8 cellular contexts compared by ENCODE assay signal in genomic region chr5:151150484-151151262, GRCh38. TPM values are rescaled to one million over a fixed set of nuclear protein-coding genes. Genes with fewer than 3 reads are reported as not detected.
DNase-seq lines count a peak whose midpoint lies in the region; ATAC-seq, FAIRE-seq and TF ChIP-seq lines count a peak whose summit lies in the region.

No MANE protein-coding gene starts in this region.

- no peak overlapping the region; the same call in 1 of the 2 replicates for H3K27ac Mint-ChIP-seq in GM23338
- peak overlapping the region; percentile 96 for H3K27ac Mint-ChIP-seq in activated T-helper 1 cell treated with anti-CD3 and anti-CD28 coated beads, Interleukin-12 subunit alpha, Interleukin-12 subunit beta, Interleukin-2, Interleukin-4 antibody, amounts not matched to agents 30 ng/mL and 10 ng/mL and 1 ng/mL, durations not matched to agents 14 hours and 24 hours and 36 hours

- intact Hi-C loops in activated T-helper 1 cell treated with anti-CD3 and anti-CD28 coated beads, Interleukin-12 subunit alpha, Interleukin-12 subunit beta, Interleukin-2, Interleukin-4 antibody, amounts not matched to agents 30 ng/mL and 10 ng/mL and 1 ng/mL, durations not matched to agents 14 hours and 24 hours and 36 hours (cut with micrococcal nuclease) = loop anchor here (1.0 to 5.0 kb wide), 13 partner anchors 9 to 738 kb away; partner anchors contain the start of genes CD74 and G3BP1

- H2AFZ ChIP-seq in GM23338 = no peak overlapping the region

- peaks cover 14% of the 10 kb centered on the region for H3K79me2 ChIP-seq in GM23338 (replicated peaks; ENCODE audit: insufficient read depth)

- TF ChIP-seq POLR2A in GM12891 (IDR thresholded peaks at IDR 0.05; ENCODE audit: low read depth, low read length) (no peak; the same call in 1 of the 2 replicates), gastroesophageal sphincter (IDR thresholded peaks at IDR 0.05) (no peak)

- peak; percentile 96 for FAIRE-seq in GM12891 (lab: Jason Lieb, UNC)

- ATAC-seq in GM23338 = peak; percentile 34
- peak; percentile 80 for ATAC-seq in gastroesophageal sphincter

- H3K9ac ChIP-seq in skeletal muscle satellite cell (ENCODE audit: low read depth, low read length) = peak overlapping the region; percentile 7

- no peaks in the 10 kb centered on the region for H3F3A ChIP-seq in GM23338 (replicated peaks; ENCODE audit: low read depth)

- H4K20me1 ChIP-seq in GM23338 (replicated peaks; ENCODE audit: insufficient read depth) = peaks cover 19% of the 10 kb centered on the region

- peaks cover 2% of the 10 kb centered on the region; the same call in 1 of the 2 replicates for H3K4me1 ChIP-seq in GM23338 (ENCODE audit: insufficient read depth)
- peaks cover 13 to 100% (median 51%) of the 10 kb centered on the region in 3 donors for H3K4me1 ChIP-seq in gastroesophageal sphincter
- peaks cover 41% of the 10 kb centered on the region for H3K4me1 ChIP-seq in skeletal muscle satellite cell (ENCODE audit: control insufficient read depth, insufficient read depth, low read length)

- H3K27ac ChIP-seq in GM23338 (ENCODE audit: low read depth) (no peak overlapping the region; the same call in 1 of the 2 replicates), gastroesophageal sphincter (peak overlapping the region; percentile 16 to 95 (median 87))

- 21% methylated on average over 5 of the region's 5 CpGs; no CpG with 5 or more reads in 1 of the 2 donors for WGBS in gastroesophageal sphincter (ENCODE audit: low coverage in 1 of 2), 2 donors

- peaks cover 2% of the 10 kb centered on the region for H3K27me3 Mint-ChIP-seq in GM23338 (ENCODE audit: insufficient read depth, low read depth, poor library complexity)
- H3K27me3 Mint-ChIP-seq in activated T-helper 1 cell treated with anti-CD3 and anti-CD28 coated beads, Interleukin-12 subunit alpha, Interleukin-12 subunit beta, Interleukin-2, Interleukin-4 antibody, amounts not matched to agents 30 ng/mL and 10 ng/mL and 1 ng/mL, durations not matched to agents 14 hours and 24 hours and 36 hours (ENCODE audit: insufficient read depth) = no peaks in the 10 kb centered on the region

- peak; percentile 47 for DNase-seq in GM12891 (ENCODE audit: insufficient read length, low spot score)
- no peak for DNase-seq in GM23338 (ENCODE audit: low spot score)
- DNase-seq in NCI-H2171 treated with DMSO at 0.1 percent for 48 hours (lab: John Stamatoyannopoulos, UW) = peak; percentile 64
- DNase-seq in activated T-helper 1 cell treated with anti-CD3 and anti-CD28 coated beads, Interleukin-12 subunit alpha, Interleukin-12 subunit beta, Interleukin-2, Interleukin-4 antibody, amounts not matched to agents 30 ng/mL and 10 ng/mL and 1 ng/mL, durations not matched to agents 14 hours and 24 hours and 36 hours (ENCODE audit: low spot score) = peak; percentile 67
- DNase-seq in HPDE6-E6E7 (ENCODE audit: extremely low spot score) = no peak
- DNase-seq in NCI-H1436 treated with DMSO at 0.1 percent for 48 hours (lab: John Stamatoyannopoulos, UW) = no peak

- H3K27me3 ChIP-seq in GM23338 (ENCODE audit: insufficient read depth) = no peaks in the 10 kb centered on the region
- no peaks in the 10 kb centered on the region for H3K27me3 ChIP-seq in gastroesophageal sphincter
- no peaks in the 10 kb centered on the region for H3K27me3 ChIP-seq in skeletal muscle satellite cell (ENCODE audit: control insufficient read depth, insufficient read depth, low read length)

- H3K4me3 ChIP-seq in GM23338 (no peak overlapping the region), gastroesophageal sphincter (no peak overlapping the region), skeletal muscle satellite cell (ENCODE audit: low read length) (no peak overlapping the region)

- TF ChIP-seq CTCF in GM23338 (conservative IDR thresholded peaks at IDR 0.05; ENCODE audit: low read depth in 2 of 2) (no peak), gastroesophageal sphincter (IDR thresholded peaks at IDR 0.05) (no peak)

- TF ChIP-seq EP300 in gastroesophageal sphincter (IDR thresholded peaks at IDR 0.05) = no peak

- H3K36me3 Mint-ChIP-seq in GM23338 (ENCODE audit: low read depth) = no peaks in the 10 kb centered on the region; the same call in 2 of the 3 replicates
- H3K36me3 Mint-ChIP-seq in activated T-helper 1 cell treated with anti-CD3 and anti-CD28 coated beads, Interleukin-12 subunit alpha, Interleukin-12 subunit beta, Interleukin-2, Interleukin-4 antibody, amounts not matched to agents 30 ng/mL and 10 ng/mL and 1 ng/mL, durations not matched to agents 14 hours and 24 hours and 36 hours (ENCODE audit: low read depth) = peaks cover 45% of the 10 kb centered on the region

- H3K4me1 Mint-ChIP-seq in GM23338 = peaks cover 20% of the 10 kb centered on the region; the same call in 2 of the 3 replicates
- peaks cover 95% of the 10 kb centered on the region for H3K4me1 Mint-ChIP-seq in activated T-helper 1 cell treated with anti-CD3 and anti-CD28 coated beads, Interleukin-12 subunit alpha, Interleukin-12 subunit beta, Interleukin-2, Interleukin-4 antibody, amounts not matched to agents 30 ng/mL and 10 ng/mL and 1 ng/mL, durations not matched to agents 14 hours and 24 hours and 36 hours (ENCODE audit: low read depth)

- H3K36me3 ChIP-seq in GM23338 (ENCODE audit: insufficient read depth) (no peaks in the 10 kb centered on the region; the same call in 1 of the 2 replicates), gastroesophageal sphincter (peaks cover 0 to 21% of the 10 kb centered on the region in 2 donors), skeletal muscle satellite cell (ENCODE audit: insufficient read depth, low read length) (peaks cover 54% of the 10 kb centered on the region)

- no peak overlapping the region for H3K4me3 Mint-ChIP-seq in GM23338
- peak overlapping the region; percentile 71 for H3K4me3 Mint-ChIP-seq in activated T-helper 1 cell treated with anti-CD3 and anti-CD28 coated beads, Interleukin-12 subunit alpha, Interleukin-12 subunit beta, Interleukin-2, Interleukin-4 antibody, amounts not matched to agents 30 ng/mL and 10 ng/mL and 1 ng/mL, durations not matched to agents 14 hours and 24 hours and 36 hours

- no peaks in the 10 kb centered on the region for H3K9me3 ChIP-seq in gastroesophageal sphincter
- H3K9me3 ChIP-seq in skeletal muscle satellite cell (replicated peaks; ENCODE audit: low read length) = no peaks in the 10 kb centered on the region

- no peaks in the 10 kb centered on the region for H3K9me3 Mint-ChIP-seq in GM23338
- no peaks in the 10 kb centered on the region for H3K9me3 Mint-ChIP-seq in activated T-helper 1 cell treated with anti-CD3 and anti-CD28 coated beads, Interleukin-12 subunit alpha, Interleukin-12 subunit beta, Interleukin-2, Interleukin-4 antibody, amounts not matched to agents 30 ng/mL and 10 ng/mL and 1 ng/mL, durations not matched to agents 14 hours and 24 hours and 36 hours

- H3K4me2 ChIP-seq in GM23338 = no peak overlapping the region
- H3K4me2 ChIP-seq in skeletal muscle satellite cell (ENCODE audit: low read length) = peak overlapping the region; percentile 6

- no peaks in the 10 kb centered on the region for H3K9me2 ChIP-seq in GM23338 (ENCODE audit: insufficient read depth)

TF ChIP-seq in GM12891, 5 proteins besides CTCF, POLR2A, EP300 and RAD21:
- TF ChIP-seq TAF1 (IDR thresholded peaks at IDR 0.05; ENCODE audit: low read depth, low read length) = no peak
- TF ChIP-seq PAX5 (IDR thresholded peaks at IDR 0.05; ENCODE audit: insufficient read depth, low read length, severe bottlenecking) = no peak
- peak; percentile 67 for TF ChIP-seq POLR2AphosphoS5 (IDR thresholded peaks at IDR 0.05; ENCODE audit: low read depth, low read length)
- TF ChIP-seq POU2F2 (IDR thresholded peaks at IDR 0.05; ENCODE audit: low read depth, low read length) = no peak
- TF ChIP-seq SPI1 (IDR thresholded peaks at IDR 0.05; ENCODE audit: low read depth, low read length) = no peak

TF ChIP-seq in GM23338, 12 proteins besides CTCF, POLR2A, EP300 and RAD21:
- no peak for TF ChIP-seq EZH2 (IDR thresholded peaks at IDR 0.05; ENCODE audit: low read depth, unreplicated experiment)
- no peak for TF ChIP-seq ZNF331 (CRISPR knock-in tag; IDR thresholded peaks at IDR 0.05; ENCODE audit: low read depth)
- no peak for TF ChIP-seq NANOG (IDR thresholded peaks at IDR 0.05; ENCODE audit: borderline replicate concordance)
- TF ChIP-seq ETS1 (IDR thresholded peaks at IDR 0.05) = no peak
- TF ChIP-seq JUNB (IDR thresholded peaks at IDR 0.05; ENCODE audit: unreplicated experiment) = no peak
- TF ChIP-seq CREB1 (CRISPR knock-in tag; IDR thresholded peaks at IDR 0.05; ENCODE audit: low read depth) = no peak

RNA-seq across cellular contexts. Expression of gene ANXA6, which starts 6.9 kb away (rescaled TPM):
- 409 TPM for polyA plus RNA-seq in GM12891 (2012; ENCODE audit: low read depth, missing spikeins)
- 87.4 and 110 TPM in 2 replicates for total RNA-seq in GM23338 (2014; rRNA removed; shearing (Covaris generic))
- polyA plus RNA-seq in GM23338 (2016; fragmentation: Nextera tagmentation; extraction: Ambion mirVana) = 26.5 and 30.2 TPM in 2 replicates
- total RNA-seq in activated T-helper 1 cell treated with anti-CD3 and anti-CD28 coated beads, Interleukin-12 subunit alpha, Interleukin-12 subunit beta, Interleukin-2, Interleukin-4 antibody, amounts not matched to agents 30 ng/mL and 10 ng/mL and 1 ng/mL, durations not matched to agents 14 hours and 24 hours and 36 hours = 286 and 301 TPM in 2 replicates
- total RNA-seq in gastroesophageal sphincter = 100 to 1,000 TPM; 359 to 435 (median 375) TPM
- total RNA-seq in skeletal muscle satellite cell (2012; rRNA removed) = 324 and 407 TPM in 2 replicates

Comparison
In these comparisons a context has a peak if more than half of its experiments do, and no peak if none do; other contexts are left out.
1. DNase-seq: peak in GM12891 (single experiment), NCI-H2171 treated with DMSO at 0.1 percent for 48 hours (single experiment) and activated T-helper 1 cell treated with anti-CD3 and anti-CD28 coated beads, Interleukin-12 subunit alpha, Interleukin-12 subunit beta, Interleukin-2, Interleukin-4 antibody, amounts not matched to agents 30 ng/mL and 10 ng/mL and 1 ng/mL, durations not matched to agents 14 hours and 24 hours and 36 hours (single experiment); none in GM23338 (single experiment), HPDE6-E6E7 (single experiment) and NCI-H1436 treated with DMSO at 0.1 percent for 48 hours (single experiment).